8 cellular contexts compared by ENCODE assay signal in genomic region chr16:30570621-30571443, GRCh38. TPM values are rescaled to one million over a fixed set of nuclear protein-coding genes. Genes with fewer than 3 reads are reported as not detected.
A peak's percentile ranks its signal among the peaks of the same experiment; 100 is the strongest.
DNase-seq lines count a peak whose midpoint lies in the region; ATAC-seq, FAIRE-seq and TF ChIP-seq lines count a peak whose summit lies in the region.

No MANE protein-coding gene starts in this region.

- RAD21 ChIA-PET in GM12878 (lab: Charles Lee; ENCODE audit: unreplicated experiment) = interaction anchor here (0.8 to 3.3 kb wide), 7 partner anchors 13 to 141 kb away, joined by 4 to 28 read pairs (median 8); partner anchors contain the start of genes DCTPP1, ZNF747, ZNF764 and ZNF785

- TF ChIP-seq EP300 in GM12878 (IDR thresholded peaks at IDR 0.05; ENCODE audit: borderline replicate concordance in 1 of 2, control insufficient read depth in 1 of 2, low read depth in 2 of 2, low read length in 2 of 2) = no peak

- H3K79me2 ChIP-seq in GM12878 (ENCODE audit: control insufficient read depth, insufficient read depth, low read length) = peaks cover 11% of the 10 kb centered on the region

- in situ Hi-C loops in IMR-90 (cut with MboI; ENCODE audit: low sequenced_read_pairs) = loop anchor here (5.0 kb wide), 1 partner anchor 34 kb away; no protein-coding TSS in a partner anchor
- in situ Hi-C loops in GM12878 (cut with MboI) = no loop called here

- no peaks in the 10 kb centered on the region for H3K27me3 ChIP-seq in Caco-2 (replicated peaks; ENCODE audit: control insufficient read depth, insufficient read depth, low read length)
- peaks cover 2% of the 10 kb centered on the region; the same call in 1 of the 2 replicates for H3K27me3 ChIP-seq in IMR-90 (ENCODE audit: control insufficient read depth, insufficient read depth, low read length)
- H3K27me3 ChIP-seq in GM12878 (replicated peaks in 1 of 2; ENCODE audit: control insufficient read depth in 2 of 2, insufficient read depth in 2 of 2, low read length in 1 of 2) = no peaks in the 10 kb centered on the region
- H3K27me3 ChIP-seq in small intestine (ENCODE audit: control insufficient read depth in 2 of 2, insufficient read depth in 2 of 2, low read length in 2 of 2) = no peaks in the 10 kb centered on the region

- H3K27me3 Mint-ChIP-seq in Caco-2 (ENCODE audit: insufficient read depth, unreplicated experiment) = no peaks in the 10 kb centered on the region

- peak overlapping the region; percentile 10; the same call in 1 of the 2 replicates for H3K18ac ChIP-seq in IMR-90 (ENCODE audit: low read depth, low read length)

- H2AK9ac ChIP-seq in IMR-90 (replicated peaks; ENCODE audit: low read depth, low read length, poor library complexity) = peak overlapping the region; percentile 90

- peak overlapping the region; percentile 81 for H3K23ac ChIP-seq in IMR-90 (ENCODE audit: low read depth, low read length)

- peak overlapping the region; percentile 82 for H3K4me3 Mint-ChIP-seq in Caco-2 (ENCODE audit: unreplicated experiment)

- peak overlapping the region; percentile 93 for H3K27ac Mint-ChIP-seq in Caco-2 (ENCODE audit: unreplicated experiment)

- TF ChIP-seq RAD21 in IMR-90 (IDR thresholded peaks at IDR 0.05; ENCODE audit: low read length) (no peak), GM12878 (IDR thresholded peaks at IDR 0.05; ENCODE audit: insufficient read depth, low read depth, low read length) (no peak)

- H4K20me1 ChIP-seq in IMR-90 (ENCODE audit: insufficient read depth, low read length) = no peaks in the 10 kb centered on the region
- H4K20me1 ChIP-seq in GM12878 (ENCODE audit: control insufficient read depth, insufficient read depth) = no peaks in the 10 kb centered on the region

- H3K4me3 ChIP-seq in Caco-2 (ENCODE audit: low read depth, low read length) = peak overlapping the region; percentile 77
- peak overlapping the region; percentile 57 for H3K4me3 ChIP-seq in IMR-90 (ENCODE audit: insufficient read depth, low read depth, low read length)
- H3K4me3 ChIP-seq in GM12878 = peak overlapping the region; percentile 81
- peak overlapping the region; percentile 70 for H3K4me3 ChIP-seq in iPS-18c (ENCODE audit: insufficient read depth, low read depth, low read length)
- H3K4me3 ChIP-seq in small intestine (ENCODE audit: low read depth in 1 of 2, low read length in 2 of 2) = peak overlapping the region; percentile 69 to 79

- peak overlapping the region; percentile 81 for H3K14ac ChIP-seq in IMR-90 (replicated peaks; ENCODE audit: low read depth, low read length)

- peak overlapping the region; percentile 77 for H3K4ac ChIP-seq in IMR-90 (ENCODE audit: low read depth, low read length)

- 2% methylated on average over 6 of the region's 22 CpGs; no CpG with 5 or more reads in 1 of the 2 experiments for WGBS in IMR-90 (ENCODE audit: extremely low coverage in 2 of 2, insufficient read length in 1 of 2), 2 experiments
- WGBS in GM12878 (ENCODE audit: insufficient coverage, insufficient replicate concordance, low lambda C conversion rate, missing lambda C conversion rate) = 32% methylated on average over 22 of the region's 22 CpGs
- 7 to 8% (median 7%) methylated on average over 20 to 22 of the region's 22 CpGs for WGBS in small intestine, 3 donors

- dilution Hi-C loops in IMR-90 (cut with HindIII; ENCODE audit: low sequenced_read_pairs, unreplicated experiment) = no loop called here

- SMC1A ChIA-PET in GM12878 (lab: Charles Lee; ENCODE audit: uncharacterized antibody, unreplicated experiment) = interaction anchor here (0.7 to 1.8 kb wide), 5 partner anchors 11 to 151 kb away, joined by 3 to 4 read pairs (median 3); partner anchors contain the start of gene DCTPP1

- TF ChIP-seq CTCF in Caco-2 (IDR thresholded peaks at IDR 0.05; ENCODE audit: insufficient read depth in 1 of 2, low read depth in 1 of 2, low read length in 1 of 2, severe bottlenecking in 1 of 2, unreplicated experiment in 1 of 2) (no peak), IMR-90 (conservative IDR thresholded peaks at IDR 0.05; ENCODE audit: low read depth, low read length) (no peak), GM12878 (IDR thresholded peaks at IDR 0.05 in 2 of 3, conservative IDR thresholded peaks at IDR 0.05 in 1 of 3; ENCODE audit: control insufficient read depth in 2 of 3, extremely low read depth in 1 of 3, insufficient read depth in 1 of 3, low read depth in 3 of 3, low read length in 3 of 3) (no peak)

- H3K9me3 Mint-ChIP-seq in Caco-2 (ENCODE audit: unreplicated experiment) = no peaks in the 10 kb centered on the region

- TF ChIP-seq POLR2A in IMR-90 (IDR thresholded peaks at IDR 0.05; ENCODE audit: low read depth, low read length) = no peak
- no peak for TF ChIP-seq POLR2A in GM12878 (IDR thresholded peaks at IDR 0.05; ENCODE audit: low read depth, low read length)

- peak overlapping the region; percentile 89 for H3K27ac ChIP-seq in IMR-90 (ENCODE audit: insufficient read depth, low read length)
- H3K27ac ChIP-seq in GM12878 (ENCODE audit: control insufficient read depth, insufficient read depth) = peak overlapping the region; percentile 93
- H3K27ac ChIP-seq in small intestine (ENCODE audit: low read depth in 1 of 2, low read length in 1 of 2) = peak overlapping the region; percentile 98 to 100

- peaks cover 29% of the 10 kb centered on the region for H3K36me3 Mint-ChIP-seq in Caco-2 (ENCODE audit: insufficient read depth, unreplicated experiment)

- CTCF ChIA-PET in Caco-2 (lab: Charles Lee) (interaction anchor here (1.4 to 2.4 kb wide), 2 partner anchors 36 to 153 kb away, joined by 6 to 14 read pairs; partner anchors contain the start of gene ZNF747), IMR-90 (lab: Yijun Ruan, JAX) (interaction anchor here (1.0 kb wide), 1 partner anchor 39 kb away, joined by 3 read pairs; the partner anchor contains the start of gene ZNF689), GM12878 (lab: Yijun Ruan, JAX) (interaction anchor here (0.6 to 3.1 kb wide), 7 partner anchors 9 to 47 kb away, joined by 3 to 13 read pairs (median 4); partner anchors contain the start of genes ZNF689 and ZNF764)

- H2AFZ ChIP-seq in IMR-90 (replicated peaks; ENCODE audit: low read length, poor library complexity) = peak overlapping the region; percentile 94
- peak overlapping the region; percentile 71 for H2AFZ ChIP-seq in GM12878 (ENCODE audit: control insufficient read depth, low read depth, low read length)

- no peak overlapping the region; the same call in 1 of the 2 replicates for H2BK120ac ChIP-seq in IMR-90 (ENCODE audit: low read depth, low read length)

- H3K4me1 Mint-ChIP-seq in Caco-2 (ENCODE audit: low read depth, unreplicated experiment) = peaks cover 7% of the 10 kb centered on the region

- no peaks in the 10 kb centered on the region for H3K9me3 ChIP-seq in Caco-2
- no peaks in the 10 kb centered on the region for H3K9me3 ChIP-seq in IMR-90 (ENCODE audit: control insufficient read depth, insufficient read depth, low read length)
- no peaks in the 10 kb centered on the region for H3K9me3 ChIP-seq in GM12878 (replicated peaks; ENCODE audit: control insufficient read depth, insufficient read depth, low read length)
- H3K9me3 ChIP-seq in iPS-18c (ENCODE audit: control insufficient read depth, insufficient read depth, low read length) = no peaks in the 10 kb centered on the region
- H3K9me3 ChIP-seq in small intestine (ENCODE audit: control insufficient read depth, low read depth) = no peaks in the 10 kb centered on the region

- DNase-seq in Caco-2 (no peak), IMR-90 (peak; percentile 28), GM12878 (ENCODE audit: low read depth, low spot score) (no peak), small intestine (peak; percentile 20), NCI-H1694 treated with DMSO at 0.1 percent for 48 hours (lab: John Stamatoyannopoulos, UW) (no peak), 8988T (no peak)

- peak overlapping the region; percentile 81 for H2BK5ac ChIP-seq in IMR-90 (ENCODE audit: low read depth, low read length, poor library complexity, severe bottlenecking)

- POLR2A ChIA-PET in Caco-2 (lab: Charles Lee) = interaction anchor here (0.7 to 2.1 kb wide), 3 partner anchors 14 to 40 kb away, joined by 3 to 19 read pairs (median 3); partner anchors contain the start of genes ZNF747 and ZNF785
- POLR2A ChIA-PET in IMR-90 (lab: Charles Lee; ENCODE audit: unreplicated experiment) = no interaction called here
- POLR2A ChIA-PET in GM12878 (lab: Charles Lee) = interaction anchor here (0.7 to 3.1 kb wide), 9 partner anchors 9 to 141 kb away, joined by 3 to 31 read pairs (median 6); partner anchors contain the start of genes DCTPP1, ZNF747 and ZNF764

- peak overlapping the region; percentile 80 for H4K91ac ChIP-seq in IMR-90 (ENCODE audit: insufficient read depth, low read depth, low read length)

- H3K79me1 ChIP-seq in IMR-90 (ENCODE audit: low read depth in 1 of 2, low read length in 2 of 2) = peaks cover 5 to 19% of the 10 kb centered on the region in 2 experiments; a peak in 3 of 4 replicates

- peak overlapping the region; percentile 89 for H3K4me2 ChIP-seq in IMR-90 (ENCODE audit: low read depth, low read length)
- H3K4me2 ChIP-seq in GM12878 (ENCODE audit: control insufficient read depth, insufficient read depth) = peak overlapping the region; percentile 99

- H2AK5ac ChIP-seq in IMR-90 (ENCODE audit: low read depth, low read length) = peak overlapping the region; percentile 56; the same call in 1 of the 2 replicates

- H3K56ac ChIP-seq in IMR-90 (ENCODE audit: extremely low read depth, insufficient read depth, low read length) = peak overlapping the region; percentile 70

- H3K4me1 ChIP-seq in Caco-2 = no peaks in the 10 kb centered on the region
- H3K4me1 ChIP-seq in IMR-90 (ENCODE audit: control insufficient read depth, insufficient read depth, low read length) = peaks cover 9% of the 10 kb centered on the region
- H3K4me1 ChIP-seq in GM12878 (ENCODE audit: control insufficient read depth, insufficient read depth, low read length) = peaks cover 27% of the 10 kb centered on the region
- H3K4me1 ChIP-seq in small intestine (ENCODE audit: control insufficient read depth in 2 of 2, insufficient read depth in 1 of 2, low read depth in 1 of 2, low read length in 1 of 2) = no peaks in the 10 kb centered on the region

- H3K36me3 ChIP-seq in Caco-2 (ENCODE audit: control insufficient read depth, insufficient read depth, low read length) = no peaks in the 10 kb centered on the region
- no peaks in the 10 kb centered on the region for H3K36me3 ChIP-seq in IMR-90 (ENCODE audit: control insufficient read depth, insufficient read depth, low read length)
- H3K36me3 ChIP-seq in GM12878 (ENCODE audit: control insufficient read depth in 2 of 2, insufficient read depth in 2 of 2, low read length in 1 of 2) = no peaks in the 10 kb centered on the region; a peak in 1 of 4 replicates
- H3K36me3 ChIP-seq in small intestine (ENCODE audit: control insufficient read depth in 2 of 2, insufficient read depth in 2 of 2, low read length in 2 of 2) = no peaks in the 10 kb centered on the region

- H2BK15ac ChIP-seq in IMR-90 (ENCODE audit: low read depth, low read length) = 0 out of 3 replicates have a peak overlapping the region, but pooled peaks have one; percentile 29

- ATAC-seq in IMR-90 (ENCODE audit: low read depth) = peak; percentile 5; the same call in 1 of the 2 replicates
- no peak for ATAC-seq in GM12878
- no peak for ATAC-seq in HG03139 (IDR thresholded peaks at IDR 0.05; ENCODE audit: unreplicated experiment)

- no peaks in the 10 kb centered on the region for H3K9me1 ChIP-seq in IMR-90 (ENCODE audit: insufficient read depth, low read length)

- no peak overlapping the region for H2BK20ac ChIP-seq in IMR-90 (ENCODE audit: low read depth, low read length)

- H4K8ac ChIP-seq in IMR-90 (ENCODE audit: low read depth in 2 of 2, low read length in 2 of 2) = peak overlapping the region; percentile 78 to 98

- intact Hi-C loops in Caco-2 (cut with micrococcal nuclease; ENCODE audit: unreplicated experiment) (loop anchor here (1.0 to 2.0 kb wide), 2 partner anchors 64 to 141 kb away; partner anchors contain the start of gene DCTPP1), IMR-90 (cut with micrococcal nuclease) (loop anchor here (1.0 kb wide), 2 partner anchors 44 to 122 kb away; no protein-coding TSS in a partner anchor), GM12878 (cut with micrococcal nuclease; ENCODE audit: unreplicated experiment) (loop anchor here (10.0 kb wide), 1 partner anchor 84 kb away; the partner anchor contains the start of genes FBRS and PRR14)

- H4K5ac ChIP-seq in IMR-90 (ENCODE audit: low read depth, low read length) = peak overlapping the region; percentile 83

- BruUV-seq in Caco-2 (replicated peaks; lab: Mats Ljungman, UMichigan) (TSS peak; percentile 37), IMR-90 (replicated peaks; lab: Mats Ljungman, UMichigan) (no TSS peak), GM12878 (replicated peaks; lab: Mats Ljungman, UMichigan) (no TSS peak)

- peak overlapping the region; percentile 79 for H3K9ac ChIP-seq in IMR-90 (ENCODE audit: low read depth, low read length)
- H3K9ac ChIP-seq in GM12878 (ENCODE audit: control insufficient read depth, insufficient read depth, low read length) = peak overlapping the region; percentile 90

- no peak for FAIRE-seq in GM12878 (lab: Jason Lieb, UNC)
- no peak for FAIRE-seq in small intestine (lab: Jason Lieb, UNC)

RNA-seq across cellular contexts. Expression of gene ZNF688, which starts 0.7 kb away (rescaled TPM):
- total RNA-seq in Caco-2 (2022) (6.2 and 10.0 TPM in 2 replicates), IMR-90 (2012; rRNA removed) (1.7 and 1.8 TPM in 2 replicates), GM12878 (2014; rRNA removed) (12.5 and 13.6 TPM in 2 replicates), GM12878 (2014; rRNA removed; fragmentation: Illumina TruSeq; extraction: Trizol) (7.4 and 8.6 TPM in 2 replicates), GM12878 (2021) (9.2 and 12.6 TPM in 2 replicates)
- polyA plus RNA-seq in IMR-90 (2012; rRNA removed) (3.7 and 5.5 TPM in 2 replicates), GM12878 (2011; rRNA removed) (6.0 and 6.3 TPM in 2 replicates), GM12878 (2014; fragmentation: Illumina TruSeq; extraction: Trizol) (2.7 and 8.5 TPM in 2 replicates), GM12878 (2014; fragmentation: Nextera tagmentation; extraction: Ambion mirVana) (under 1 TPM; 0.14 to 0.88 TPM), GM12878 (2014; rRNA removed) (12.9 and 13.7 TPM in 2 replicates), GM12878 (2016; fragmentation: Nextera tagmentation; extraction: Ambion mirVana) (10 to 100 TPM; 16.2 to 17.4 TPM), small intestine (10 to 100 TPM; 16.3 to 46.7 (median 32.4) TPM)
- polyA plus RNA-seq in IMR-90 (2012; cell fraction: cytosol; rRNA removed) = 4.8 and 6.0 TPM in 2 replicates
- polyA plus RNA-seq in IMR-90 (2012; cell fraction: nucleus; rRNA removed; ENCODE audit: low replicate concordance) = 15.2 and 17.9 TPM in 2 replicates
- total RNA-seq in GM12878 (2013; cell fraction: nucleolus; rRNA removed) = 16.5 and 18.2 TPM in 2 replicates
- 1.7 TPM for polyA plus RNA-seq in GM12878 (2011; ENCODE audit: low read depth)
- polyA plus RNA-seq in GM12878 (2011; cell fraction: cytosol; rRNA removed) = 5.5 and 8.8 TPM in 2 replicates
- 8.9 and 11.8 TPM in 2 replicates for polyA plus RNA-seq in GM12878 (2011; cell fraction: nucleus; rRNA removed)
- 5.8 and 8.9 TPM in 2 replicates for polyA plus RNA-seq in GM12878 (2012)
- 1.2 and 2.8 TPM in 2 replicates for polyA minus RNA-seq in GM12878 (2011; rRNA and poly(A)+ RNA removed)
- polyA minus RNA-seq in GM12878 (2011; cell fraction: cytosol; rRNA and poly(A)+ RNA removed) = 2.0 and 2.2 TPM in 2 replicates
- polyA minus RNA-seq in GM12878 (2011; cell fraction: nucleus; rRNA and poly(A)+ RNA removed) = 5.1 and 8.8 TPM in 2 replicates

RNA-seq across cellular contexts. Expression of gene ZNF764, which starts 12.7 kb away (rescaled TPM):
- 8.5 and 10.9 TPM in 2 replicates for total RNA-seq in Caco-2 (2022)
- 2.2 and 2.5 TPM in 2 replicates for total RNA-seq in IMR-90 (2012; rRNA removed)
- polyA plus RNA-seq in IMR-90 (2012; rRNA removed) = 4.6 and 5.3 TPM in 2 replicates
- 4.3 and 4.4 TPM in 2 replicates for polyA plus RNA-seq in IMR-90 (2012; cell fraction: cytosol; rRNA removed)
- polyA plus RNA-seq in IMR-90 (2012; cell fraction: nucleus; rRNA removed; ENCODE audit: low replicate concordance) = 13.1 and 17.1 TPM in 2 replicates
- total RNA-seq in GM12878 (2013; cell fraction: nucleolus; rRNA removed) = 16.0 TPM in 2 replicates
- total RNA-seq in GM12878 (2014; rRNA removed) = 9.0 and 9.2 TPM in 2 replicates
- total RNA-seq in GM12878 (2014; rRNA removed; fragmentation: Illumina TruSeq; extraction: Trizol) = 3.4 and 3.5 TPM in 2 replicates
- 11.2 and 11.9 TPM in 2 replicates for total RNA-seq in GM12878 (2021)
- 3.2 TPM for polyA plus RNA-seq in GM12878 (2011; ENCODE audit: low read depth)
- 2.7 and 2.8 TPM in 2 replicates for polyA plus RNA-seq in GM12878 (2011; rRNA removed)
- 5.7 and 5.8 TPM in 2 replicates for polyA plus RNA-seq in GM12878 (2011; cell fraction: cytosol; rRNA removed)
- polyA plus RNA-seq in GM12878 (2011; cell fraction: nucleus; rRNA removed) = 5.2 and 7.8 TPM in 2 replicates
- 5.6 and 6.1 TPM in 2 replicates for polyA plus RNA-seq in GM12878 (2012)
- 2.8 and 3.2 TPM in 2 replicates for polyA plus RNA-seq in GM12878 (2014; fragmentation: Illumina TruSeq; extraction: Trizol)
- 1 to 10 TPM in 1 of 2 experiments, under 1 TPM in 1; 0.61 to 1.6 TPM for polyA plus RNA-seq in GM12878 (2014; fragmentation: Nextera tagmentation; extraction: Ambion mirVana)
- polyA plus RNA-seq in GM12878 (2014; rRNA removed) = 9.5 and 10.8 TPM in 2 replicates
- 1 to 10 TPM; 4.2 to 4.8 TPM for polyA plus RNA-seq in GM12878 (2016; fragmentation: Nextera tagmentation; extraction: Ambion mirVana)
- 1.6 and 3.5 TPM in 2 replicates for polyA minus RNA-seq in GM12878 (2011; rRNA and poly(A)+ RNA removed)
- polyA minus RNA-seq in GM12878 (2011; cell fraction: cytosol; rRNA and poly(A)+ RNA removed) = 4.0 and 4.4 TPM in 2 replicates
- polyA minus RNA-seq in GM12878 (2011; cell fraction: nucleus; rRNA and poly(A)+ RNA removed) = 2.8 and 4.6 TPM in 2 replicates
- polyA plus RNA-seq in small intestine = 1 to 10 TPM; 5.4 to 6.3 (median 6.0) TPM

RNA-seq across cellular contexts. Expression of gene ZNF785, which starts 14.7 kb away (rescaled TPM):
- 13.5 and 13.6 TPM in 2 replicates for total RNA-seq in Caco-2 (2022)
- 2.8 and 2.9 TPM in 2 replicates for total RNA-seq in IMR-90 (2012; rRNA removed)
- 4.0 and 4.2 TPM in 2 replicates for polyA plus RNA-seq in IMR-90 (2012; rRNA removed)
- 1.2 and 2.4 TPM in 2 replicates for polyA plus RNA-seq in IMR-90 (2012; cell fraction: cytosol; rRNA removed)
- polyA plus RNA-seq in IMR-90 (2012; cell fraction: nucleus; rRNA removed; ENCODE audit: low replicate concordance) = 10.3 and 15.8 TPM in 2 replicates
- total RNA-seq in GM12878 (2013; cell fraction: nucleolus; rRNA removed) = 64.7 and 73.9 TPM in 2 replicates
- total RNA-seq in GM12878 (2014; rRNA removed) = 8.9 and 9.1 TPM in 2 replicates
- 6.4 and 7.0 TPM in 2 replicates for total RNA-seq in GM12878 (2014; rRNA removed; fragmentation: Illumina TruSeq; extraction: Trizol)
- total RNA-seq in GM12878 (2021) = 11.1 and 11.5 TPM in 2 replicates
- 3.0 TPM for polyA plus RNA-seq in GM12878 (2011; ENCODE audit: low read depth)
- polyA plus RNA-seq in GM12878 (2011; rRNA removed) = 10.8 and 11.6 TPM in 2 replicates
- polyA plus RNA-seq in GM12878 (2011; cell fraction: cytosol; rRNA removed) = 10.9 and 11.7 TPM in 2 replicates
- 14.9 and 20.0 TPM in 2 replicates for polyA plus RNA-seq in GM12878 (2011; cell fraction: nucleus; rRNA removed)
- 6.5 and 7.5 TPM in 2 replicates for polyA plus RNA-seq in GM12878 (2012)
- polyA plus RNA-seq in GM12878 (2014; fragmentation: Illumina TruSeq; extraction: Trizol) = 5.8 and 6.2 TPM in 2 replicates
- polyA plus RNA-seq in GM12878 (2014; fragmentation: Nextera tagmentation; extraction: Ambion mirVana) = 1 to 10 TPM in 1 of 2 experiments, under 1 TPM in 1; 0.87 to 1.5 TPM
- 11.5 and 12.8 TPM in 2 replicates for polyA plus RNA-seq in GM12878 (2014; rRNA removed)
- polyA plus RNA-seq in GM12878 (2016; fragmentation: Nextera tagmentation; extraction: Ambion mirVana) = 1 to 10 TPM; 5.9 to 8.1 TPM
- polyA minus RNA-seq in GM12878 (2011; rRNA and poly(A)+ RNA removed) = 6.2 and 11.4 TPM in 2 replicates
- polyA minus RNA-seq in GM12878 (2011; cell fraction: cytosol; rRNA and poly(A)+ RNA removed) = 4.7 and 5.9 TPM in 2 replicates
- 8.6 and 13.2 TPM in 2 replicates for polyA minus RNA-seq in GM12878 (2011; cell fraction: nucleus; rRNA and poly(A)+ RNA removed)
- polyA plus RNA-seq in small intestine = 1 to 10 TPM; 1.9 to 6.0 (median 2.2) TPM

RNA-seq across cellular contexts. Expression of gene ZNF747, which starts 36.2 kb away (rescaled TPM):
- total RNA-seq in Caco-2 (2022) (6.9 and 8.1 TPM in 2 replicates), IMR-90 (2012; rRNA removed) (1.9 and 2.0 TPM in 2 replicates), GM12878 (2014; rRNA removed) (13.0 and 14.3 TPM in 2 replicates), GM12878 (2014; rRNA removed; fragmentation: Illumina TruSeq; extraction: Trizol) (5.0 and 5.8 TPM in 2 replicates), GM12878 (2021) (10.7 and 12.0 TPM in 2 replicates)
- polyA plus RNA-seq in IMR-90 (2012; rRNA removed) (2.6 and 2.9 TPM in 2 replicates), GM12878 (2011; rRNA removed) (2.7 and 3.3 TPM in 2 replicates), GM12878 (2014; fragmentation: Illumina TruSeq; extraction: Trizol) (5.1 and 5.7 TPM in 2 replicates), GM12878 (2014; fragmentation: Nextera tagmentation; extraction: Ambion mirVana) (1 to 10 TPM; 1.0 to 1.2 TPM), GM12878 (2014; rRNA removed) (11.5 and 12.1 TPM in 2 replicates), GM12878 (2016; fragmentation: Nextera tagmentation; extraction: Ambion mirVana) (1 to 10 TPM; 8.6 to 8.8 TPM), small intestine (1 to 10 TPM; 7.6 to 9.8 (median 7.8) TPM)
- polyA plus RNA-seq in IMR-90 (2012; cell fraction: cytosol; rRNA removed) = 1.9 and 2.6 TPM in 2 replicates
- 2.8 and 2.9 TPM in 2 replicates for polyA plus RNA-seq in IMR-90 (2012; cell fraction: nucleus; rRNA removed; ENCODE audit: low replicate concordance)
- 18.5 and 22.3 TPM in 2 replicates for total RNA-seq in GM12878 (2013; cell fraction: nucleolus; rRNA removed)
- 2.4 TPM for polyA plus RNA-seq in GM12878 (2011; ENCODE audit: low read depth)
- polyA plus RNA-seq in GM12878 (2011; cell fraction: cytosol; rRNA removed) = 4.7 and 5.0 TPM in 2 replicates
- polyA plus RNA-seq in GM12878 (2011; cell fraction: nucleus; rRNA removed) = 3.3 and 4.6 TPM in 2 replicates
- polyA plus RNA-seq in GM12878 (2012) = 4.5 TPM in 2 replicates
- polyA minus RNA-seq in GM12878 (2011; rRNA and poly(A)+ RNA removed) = 5.1 and 6.7 TPM in 2 replicates
- 2.3 and 3.8 TPM in 2 replicates for polyA minus RNA-seq in GM12878 (2011; cell fraction: cytosol; rRNA and poly(A)+ RNA removed)
- polyA minus RNA-seq in GM12878 (2011; cell fraction: nucleus; rRNA and poly(A)+ RNA removed) = 6.5 and 10.4 TPM in 2 replicates

RNA-seq across cellular contexts. Expression of gene ZNF689, which starts 39.4 kb away (rescaled TPM):
- total RNA-seq in Caco-2 (2022) (11.4 and 11.7 TPM in 2 replicates), IMR-90 (2012; rRNA removed) (1.9 and 2.7 TPM in 2 replicates), GM12878 (2014; rRNA removed) (10.7 and 11.5 TPM in 2 replicates), GM12878 (2014; rRNA removed; fragmentation: Illumina TruSeq; extraction: Trizol) (6.8 and 7.0 TPM in 2 replicates), GM12878 (2021) (12.4 and 13.2 TPM in 2 replicates)
- polyA plus RNA-seq in IMR-90 (2012; rRNA removed) (2.9 and 3.8 TPM in 2 replicates), GM12878 (2011; rRNA removed) (6.4 and 7.6 TPM in 2 replicates), GM12878 (2014; fragmentation: Illumina TruSeq; extraction: Trizol) (7.2 and 8.2 TPM in 2 replicates), GM12878 (2014; fragmentation: Nextera tagmentation; extraction: Ambion mirVana) (1 to 10 TPM; 4.7 to 6.3 TPM), GM12878 (2014; rRNA removed) (9.1 and 9.5 TPM in 2 replicates), GM12878 (2016; fragmentation: Nextera tagmentation; extraction: Ambion mirVana) (1 to 10 TPM; 8.8 to 9.9 TPM), small intestine (1 to 10 TPM; 5.7 to 7.2 (median 6.9) TPM)
- polyA plus RNA-seq in IMR-90 (2012; cell fraction: cytosol; rRNA removed) = 2.1 and 3.8 TPM in 2 replicates
- 3.3 and 5.2 TPM in 2 replicates for polyA plus RNA-seq in IMR-90 (2012; cell fraction: nucleus; rRNA removed; ENCODE audit: low replicate concordance)
- total RNA-seq in GM12878 (2013; cell fraction: nucleolus; rRNA removed) = 8.7 and 9.3 TPM in 2 replicates
- polyA plus RNA-seq in GM12878 (2011; ENCODE audit: low read depth) = 3.3 TPM
- 8.6 and 10.9 TPM in 2 replicates for polyA plus RNA-seq in GM12878 (2011; cell fraction: cytosol; rRNA removed)
- polyA plus RNA-seq in GM12878 (2011; cell fraction: nucleus; rRNA removed) = 10.5 and 15.1 TPM in 2 replicates
- polyA plus RNA-seq in GM12878 (2012) = 4.9 and 5.7 TPM in 2 replicates
- 7.9 and 15.4 TPM in 2 replicates for polyA minus RNA-seq in GM12878 (2011; rRNA and poly(A)+ RNA removed)
- polyA minus RNA-seq in GM12878 (2011; cell fraction: cytosol; rRNA and poly(A)+ RNA removed) = 4.7 and 6.8 TPM in 2 replicates
- polyA minus RNA-seq in GM12878 (2011; cell fraction: nucleus; rRNA and poly(A)+ RNA removed) = 5.2 and 10.3 TPM in 2 replicates

Comparison
In these comparisons a context has a peak if more than half of its experiments do, and no peak if none do; other contexts are left out.
1. DNase-seq: peak in IMR-90 (single experiment) and small intestine (single experiment); none in Caco-2 (0 of 2), GM12878 (single experiment), NCI-H1694 treated with DMSO at 0.1 percent for 48 hours (single experiment) and 8988T (single experiment).
2. Peak in every context shown above with its lines, with median percentiles within 50 percentile points of each other: H3K4me3 ChIP-seq and H3K27ac ChIP-seq.